In genomic region chr4:174316546-174316945, GRCh38 we compare ENCODE assay signal across 1 cellular context.
TF ChIP-seq lines count a peak whose summit lies in the region.

No MANE protein-coding gene starts in this region.

TF ChIP-seq in IMR-90, 13 proteins besides CTCF, POLR2A, EP300 and RAD21 (continued from another document):
- TF ChIP-seq CEBPB (IDR thresholded peaks at IDR 0.05; ENCODE audit: low read depth, low read length): no peak
- no peak for TF ChIP-seq MXI1 (IDR thresholded peaks at IDR 0.05; ENCODE audit: borderline replicate concordance, low read depth, low read length)
- no peak for TF ChIP-seq NFE2L2 (IDR thresholded peaks at IDR 0.05; ENCODE audit: low read depth, low read length)
- TF ChIP-seq CHD1 (IDR thresholded peaks at IDR 0.05; ENCODE audit: low read depth, low read length): no peak
- TF ChIP-seq ELK1 (IDR thresholded peaks at IDR 0.05; ENCODE audit: borderline replicate concordance, low read depth, low read length): no peak
- TF ChIP-seq FOS (IDR thresholded peaks at IDR 0.05; ENCODE audit: low read depth, low read length): no peak
- TF ChIP-seq MAZ (IDR thresholded peaks at IDR 0.05; ENCODE audit: borderline replicate concordance, low read depth, low read length): no peak
- no peak for TF ChIP-seq MAFK (IDR thresholded peaks at IDR 0.05; ENCODE audit: low read depth, low read length)
- TF ChIP-seq USF2 (IDR thresholded peaks at IDR 0.05; ENCODE audit: low read depth, low read length): no peak
TF ChIP-seq in IMR-90: peak in this region for 0.
